Comparison of ENCODE assay signal across 8 cellular contexts in genomic region chr12:51025182-51025747, GRCh38. TPM values are rescaled to one million over a fixed set of nuclear protein-coding genes. Genes with fewer than 3 reads are reported as not detected.
DNase-seq lines count a peak whose midpoint lies in the region; ATAC-seq and TF ChIP-seq lines count a peak whose summit lies in the region.

No MANE protein-coding gene starts in this region.

- no peak for TF ChIP-seq CTCF in H9 (conservative IDR thresholded peaks at IDR 0.05)
- TF ChIP-seq CTCF in Peyer's patch (IDR thresholded peaks at IDR 0.05): no peak
- no peak for TF ChIP-seq CTCF in retinal pigment epithelial cell (conservative IDR thresholded peaks at IDR 0.05; ENCODE audit: low read depth, low read length)

- peaks cover 8% of the 10 kb centered on the region for H3K79me2 ChIP-seq in H9 (ENCODE audit: insufficient read depth, low read length)

- no peaks in the 10 kb centered on the region for H4K20me1 ChIP-seq in H9 (ENCODE audit: control insufficient read depth, insufficient read depth, insufficient read length)

- peaks cover 53% of the 10 kb centered on the region in 2 experiments for H3K4me1 Mint-ChIP-seq in H9

- no peak overlapping the region for H3K4ac ChIP-seq in H9 (ENCODE audit: low read depth, low read length)

- H3K79me1 ChIP-seq in H9 (ENCODE audit: insufficient read depth, low read depth, low read length, poor library complexity, severe bottlenecking): no peaks in the 10 kb centered on the region

- H3K56ac ChIP-seq in H9 (ENCODE audit: insufficient read length, low read depth, low read length): no peak overlapping the region

- no peak overlapping the region for H2BK120ac ChIP-seq in H9 (ENCODE audit: low read depth, low read length, poor library complexity, severe bottlenecking)

- H3K9me3 ChIP-seq in H9 (ENCODE audit: control insufficient read depth, low read depth, low read length) (no peaks in the 10 kb centered on the region), Peyer's patch (no peaks in the 10 kb centered on the region), esophagus (ENCODE audit: control insufficient read depth in 2 of 2, insufficient read depth in 1 of 2, low read depth in 1 of 2, low read length in 1 of 2) (no peaks in the 10 kb centered on the region)

- no peaks in the 10 kb centered on the region for H3K36me3 ChIP-seq in Peyer's patch
- no peaks in the 10 kb centered on the region for H3K36me3 ChIP-seq in esophagus (ENCODE audit: control insufficient read depth in 2 of 2, insufficient read depth in 2 of 2, low read length in 1 of 2)

- no peak for ATAC-seq in HG02588 (IDR thresholded peaks at IDR 0.05; ENCODE audit: unreplicated experiment)

- H2BK12ac ChIP-seq in H9 (ENCODE audit: insufficient read length, low read depth, low read length): no peak overlapping the region

- H3K18ac ChIP-seq in H9 (ENCODE audit: insufficient read length, low read depth, low read length): peak overlapping the region; percentile 94

- no peak overlapping the region for H4K91ac ChIP-seq in H9 (ENCODE audit: insufficient read length, low read depth, low read length)

- H3K23me2 ChIP-seq in H9 (ENCODE audit: insufficient read length, low read depth, low read length, poor library complexity, severe bottlenecking): peaks cover 7% of the 10 kb centered on the region

- H4K5ac ChIP-seq in H9 (ENCODE audit: insufficient read length, low read depth, low read length): no peak overlapping the region

- H3K27ac ChIP-seq in H9 (ENCODE audit: insufficient read length, low read depth, low read length) (peak overlapping the region; percentile 25), Peyer's patch (peak overlapping the region; percentile 83 to 93 (median 88)), esophagus (ENCODE audit: low read depth in 2 of 2, low read length in 1 of 2) (peak overlapping the region; percentile 95 to 97)

- no CpG with 5 or more reads among the region's 5 CpGs for WGBS in H9 (ENCODE audit: extremely low coverage, insufficient read length, low lambda C conversion rate)
- 9 to 11% methylated on average over 5 of the region's 5 CpGs for WGBS in esophagus, 2 donors

- H3K4me2 ChIP-seq in H9 (ENCODE audit: insufficient read depth, insufficient read length, low read length): peak overlapping the region; percentile 92

- no peak overlapping the region for H2AK5ac ChIP-seq in H9 (ENCODE audit: insufficient read length, low read length)

- DNase-seq in H9 (no peak), Peyer's patch (peak in 1 of 3 donors; percentile 43), retinal pigment epithelial cell (ENCODE audit: low read depth) (no peak), hepatic stellate cell (ENCODE audit: low spot score) (no peak), HT-29 (ENCODE audit: low spot score) (no peak)
- no peak for DNase-seq in activated CD8-positive, alpha-beta memory T cell treated with anti-CD3 and anti-CD28 coated beads, Interleukin-2, amount 50 U/mL, for 4 hours

- no peaks in the 10 kb centered on the region for H3K9me3 Mint-ChIP-seq in H9

- H2AFZ ChIP-seq in H9 (ENCODE audit: low read length): no peak overlapping the region

- H3K4me3 ChIP-seq in Peyer's patch (peak overlapping the region; percentile 64 to 91 (median 82)), esophagus (ENCODE audit: low read depth in 1 of 2, low read length in 2 of 2) (peak overlapping the region; percentile 78 to 97), retinal pigment epithelial cell (ENCODE audit: low read length) (peak overlapping the region; percentile 79)

- TF ChIP-seq POLR2A in Peyer's patch (IDR thresholded peaks at IDR 0.05): no peak

- peaks cover 4% of the 10 kb centered on the region for H3K27me3 Mint-ChIP-seq in H9 (ENCODE audit: low read depth)

- H2BK15ac ChIP-seq in H9 (ENCODE audit: low read depth, low read length): no peak overlapping the region

- no peak overlapping the region for H2BK20ac ChIP-seq in H9 (ENCODE audit: low read depth, low read length, poor library complexity, severe bottlenecking)

- no peak overlapping the region for H4K8ac ChIP-seq in H9 (replicated peaks; ENCODE audit: insufficient read length, low read depth, low read length)

- no peak overlapping the region for H3T11ph ChIP-seq in H9 (ENCODE audit: low read length)

- H3K14ac ChIP-seq in H9 (ENCODE audit: insufficient read depth, low read length): peak overlapping the region; percentile 97; the same call in 1 of the 2 replicates

- H3K27me3 ChIP-seq in H9 (ENCODE audit: insufficient read depth, low read length) (no peaks in the 10 kb centered on the region), Peyer's patch (no peaks in the 10 kb centered on the region), esophagus (ENCODE audit: control insufficient read depth in 1 of 2, insufficient read depth in 2 of 2, low read length in 2 of 2) (no peaks in the 10 kb centered on the region)

- no peak overlapping the region for H2BK5ac ChIP-seq in H9 (ENCODE audit: insufficient read length, low read length)

- peak overlapping the region; percentile 95 to 97 (median 95) for H3K27ac Mint-ChIP-seq in H9

- H3K4me3 Mint-ChIP-seq in H9: peak overlapping the region; percentile 78 to 92

- peak overlapping the region; percentile 76 for H3K9ac ChIP-seq in H9 (ENCODE audit: extremely low read depth, insufficient read length, low read length)

- peaks cover 3% of the 10 kb centered on the region; the same call in 1 of the 2 replicates for H3K4me1 ChIP-seq in H9 (ENCODE audit: insufficient read depth, low read length)
- H3K4me1 ChIP-seq in Peyer's patch: peaks cover 0 to 40% (median 8%) of the 10 kb centered on the region in 4 donors
- H3K4me1 ChIP-seq in esophagus (ENCODE audit: control insufficient read depth in 2 of 2, insufficient read depth in 2 of 2, low read length in 1 of 2): no peaks in the 10 kb centered on the region

- H3K36me3 Mint-ChIP-seq in H9 (ENCODE audit: insufficient read depth in 1 of 3, low read depth in 3 of 3): no peaks in the 10 kb centered on the region

- no peak overlapping the region for H3K23ac ChIP-seq in H9 (ENCODE audit: insufficient read length, low read depth, low read length)

RNA-seq across cellular contexts. Expression of gene SLC11A2, which starts 0.9 kb away (rescaled TPM):
- total RNA-seq in H9 (2021) (45.6 and 47.9 TPM in 2 replicates), Peyer's patch (10 to 100 TPM; 37.1 to 57.4 (median 50.0) TPM)
- 10 to 100 TPM; 18.0 to 19.5 TPM for polyA plus RNA-seq in esophagus
- total RNA-seq in HT-29 (2014; rRNA removed; shearing (Covaris generic)): 20.1 and 42.9 TPM in 2 replicates

RNA-seq across cellular contexts. Expression of gene LETMD1, which starts 22.9 kb away (rescaled TPM):
- 33.0 and 34.9 TPM in 2 replicates for total RNA-seq in H9 (2021)
- 100 to 1,000 TPM in 2 of 4 donors, 10 to 100 TPM in 2; 55.3 to 155 (median 91.4) TPM for total RNA-seq in Peyer's patch
- polyA plus RNA-seq in esophagus: 10 to 100 TPM; 30.9 to 36.8 TPM
- 36.8 and 47.1 TPM in 2 replicates for total RNA-seq in HT-29 (2014; rRNA removed; shearing (Covaris generic))

RNA-seq across cellular contexts. Expression of gene CSRNP2, which starts 58.1 kb away (rescaled TPM):
- total RNA-seq in H9 (2021) (38.6 and 42.5 TPM in 2 replicates), Peyer's patch (10 to 100 TPM; 17.8 to 23.1 (median 21.1) TPM)
- polyA plus RNA-seq in esophagus: 1 to 10 TPM; 4.8 to 7.3 TPM
- 4.3 and 6.3 TPM in 2 replicates for total RNA-seq in HT-29 (2014; rRNA removed; shearing (Covaris generic))

Comparison
In these comparisons a context has a peak if more than half of its experiments do, and no peak if none do; other contexts are left out.
1. H3K27ac ChIP-seq: peak in every context shown above with its lines; median percentile 96 in esophagus; 88 in Peyer's patch; 25 in H9.